16 cellular contexts compared by ENCODE assay signal in the genomic region with DNA sequence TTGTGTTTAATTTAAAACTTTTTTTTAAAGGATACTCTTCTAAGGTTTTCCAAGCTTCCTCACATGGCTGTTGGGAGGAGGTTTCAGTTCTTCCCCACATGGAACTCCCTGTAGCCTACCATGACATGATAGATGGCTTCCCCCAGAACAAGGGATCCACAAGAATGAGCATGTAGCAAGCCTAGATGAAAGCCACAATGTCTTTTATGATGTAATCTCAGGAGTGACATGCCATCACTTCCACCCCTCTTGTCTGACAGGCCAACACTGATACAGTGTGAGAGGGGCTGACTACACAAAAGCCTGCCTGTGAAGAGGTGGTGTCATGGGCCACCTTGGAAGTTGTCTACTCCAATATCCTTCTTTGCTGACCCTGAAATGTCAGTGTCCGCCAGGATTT. TPM values are rescaled to one million over a fixed set of nuclear protein-coding genes. Genes with fewer than 3 reads are reported as not detected.
"Had no signal": no experiment of that assay in that cellular context is flagged by ENCODE, and none has a peak within 500 bp of the region (broad histone marks: within the 10 kb centered on the region; RNA-seq: fewer than 3 reads in every experiment).

No MANE protein-coding gene starts in this region.

- H3K4me3 Mint-ChIP-seq: natural killer cell treated with Interleukin-12 subunit alpha and Interleukin-12 subunit beta and Interleukin-15 and Interleukin-18, amount 100 ng/mL, for 72 hours; stimulated activated naive B cell treated with anti-CD40 and anti-IgM and Interleukin-4, amounts not matched to agents 10 μg/mL and 1 μg/mL and 100 μg/mL, for 72 hours had no signal

- H3K27ac Mint-ChIP-seq: natural killer cell treated with Interleukin-12 subunit alpha and Interleukin-12 subunit beta and Interleukin-15 and Interleukin-18, amount 100 ng/mL, for 72 hours; stimulated activated naive B cell treated with anti-CD40 and anti-IgM and Interleukin-4, amounts not matched to agents 10 μg/mL and 1 μg/mL and 100 μg/mL, for 72 hours had no signal

- H3K36me3 Mint-ChIP-seq: natural killer cell treated with Interleukin-12 subunit alpha and Interleukin-12 subunit beta and Interleukin-15 and Interleukin-18, amount 100 ng/mL, for 72 hours; stimulated activated naive B cell treated with anti-CD40 and anti-IgM and Interleukin-4, amounts not matched to agents 10 μg/mL and 1 μg/mL and 100 μg/mL, for 72 hours had no signal

- H3K9me3 Mint-ChIP-seq: natural killer cell treated with Interleukin-12 subunit alpha and Interleukin-12 subunit beta and Interleukin-15 and Interleukin-18, amount 100 ng/mL, for 72 hours; stimulated activated naive B cell treated with anti-CD40 and anti-IgM and Interleukin-4, amounts not matched to agents 10 μg/mL and 1 μg/mL and 100 μg/mL, for 72 hours had no signal

- ATAC-seq: activated naive CD4-positive, alpha-beta T cell treated with anti-CD3 and anti-CD28 coated beads, Interleukin-2, amount 50 U/mL, for 72 hours; lower lobe of right lung; pancreas; stimulated activated naive B cell treated with anti-CD40 and anti-IgM and Interleukin-4, amounts not matched to agents 10 μg/mL and 1 μg/mL and 100 μg/mL, for 72 hours had no signal

- H3K27me3 Mint-ChIP-seq: stimulated activated naive B cell treated with anti-CD40 and anti-IgM and Interleukin-4, amounts not matched to agents 10 μg/mL and 1 μg/mL and 100 μg/mL, for 72 hours had no signal

- DNase-seq: activated CD4-positive, alpha-beta T cell treated with anti-CD3 and anti-CD28 coated beads, Interleukin-2, amount 50 U/mL, for 4 hours; activated CD4-positive, CD25-positive, alpha-beta regulatory T cell treated with anti-CD3 and anti-CD28 coated beads, Interleukin-2, amount 50 U/mL, for 72 hours; activated T-cell treated with anti-CD3 and anti-CD28 coated beads, Interleukin-2, amount 50 U/mL, for 1 hour; amniotic stem cell; effector memory CD4-positive, alpha-beta T cell; lower lobe of right lung; pancreas; sigmoid colon; stimulated activated CD4-positive, alpha-beta T cell treated with anti-CD3 and anti-CD28 coated beads, Interleukin-4, amount 100 ng/mL, for 4 hours; stimulated activated naive B cell treated with anti-CD40 and anti-IgM and Interleukin-4, amounts not matched to agents 10 μg/mL and 1 μg/mL and 100 μg/mL, for 72 hours; substantia nigra; T-helper 1 cell; T1000; tibial artery had no signal

RNA-seq across cellular contexts. Expression of gene CD34, which starts 32.0 kb away (rescaled TPM):
- total RNA-seq: natural killer cell treated with Interleukin-12 subunit alpha and Interleukin-12 subunit beta and Interleukin-15 and Interleukin-18, amount 100 ng/mL, for 72 hours had no signal
